ENCODE assay signal across 29 cellular contexts in the genomic region with DNA sequence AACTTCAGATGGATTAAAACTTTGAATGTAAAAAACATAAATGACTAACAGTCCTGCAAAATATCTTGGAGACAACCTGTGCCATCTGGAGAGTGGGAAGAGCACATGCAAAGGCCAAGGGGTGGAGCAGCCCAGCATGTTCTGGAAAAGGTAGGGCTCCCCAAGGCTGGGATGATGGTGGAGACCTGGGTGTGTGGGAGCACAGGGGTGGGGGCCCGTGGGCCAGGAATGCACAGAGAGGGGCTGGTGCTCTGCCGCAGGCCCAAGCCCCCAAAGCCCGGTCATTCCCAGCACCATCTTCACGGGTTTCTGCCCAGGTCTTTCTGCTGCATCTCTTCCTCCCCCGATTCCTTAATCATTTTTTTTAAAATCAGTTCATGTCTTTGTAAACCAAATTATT. TPM values are rescaled to one million over a fixed set of nuclear protein-coding genes. Genes with fewer than 3 reads are reported as not detected.
"Had no signal": no experiment of that assay in that cellular context is flagged by ENCODE, and none has a peak within 500 bp of the region (broad histone marks: within the 10 kb centered on the region; RNA-seq: fewer than 3 reads in every experiment).

No MANE protein-coding gene starts in this region.

- H3K4me1 Mint-ChIP-seq: activated B cell treated with CpG ODN at 0.5 μM for 24 hours; activated CD4-positive, alpha-beta T cell treated with anti-CD3 and anti-CD28 coated beads, Interleukin-2, amount 10 ng/mL, durations not matched to agents 24 days and 14 days; activated naive CD8-positive, alpha-beta T cell treated with anti-CD3 and anti-CD28 coated beads, Interleukin-2, amount 50 U/mL, for 24 hours had no signal

- H3K36me3 ChIP-seq: ascending aorta had no signal

- ATAC-seq: activated naive CD4-positive, alpha-beta T cell treated with anti-CD3 and anti-CD28 coated beads, Interleukin-2, amount 50 U/mL, for 72 hours; activated naive CD8-positive, alpha-beta T cell treated with anti-CD3 and anti-CD28 coated beads, Interleukin-2, amount 50 U/mL, for 24 hours; activated T-cell treated with anti-CD3 and anti-CD28 coated beads, Interleukin-2, amount 50 U/mL, for 4 hours; body of pancreas; Right ventricle myocardium inferior; T-cell had no signal

- H3K4me1 ChIP-seq: ascending aorta had no signal

- H3K27ac Mint-ChIP-seq: activated B cell treated with CpG ODN at 0.5 μM for 24 hours; activated CD4-positive, alpha-beta memory T cell treated with anti-CD3 and anti-CD28 coated beads for 36 hours; activated CD4-positive, alpha-beta T cell treated with anti-CD3 and anti-CD28 coated beads, Interleukin-2, amount 10 ng/mL, durations not matched to agents 24 days and 14 days; activated naive CD4-positive, alpha-beta T cell treated with anti-CD3 and anti-CD28 coated beads, Interleukin-2, amount 50 U/mL, for 72 hours; activated naive CD8-positive, alpha-beta T cell treated with anti-CD3 and anti-CD28 coated beads, Interleukin-2, amount 50 U/mL, for 24 hours; T-cell had no signal

- H3K27ac ChIP-seq: ascending aorta, body of pancreas, SK-N-MC had no signal

- H3K27me3 ChIP-seq: ascending aorta, body of pancreas had no signal

- H3K9me3 ChIP-seq: ascending aorta, body of pancreas had no signal

- H3K4me3 Mint-ChIP-seq: activated B cell treated with CpG ODN at 0.5 μM for 24 hours; activated CD4-positive, alpha-beta memory T cell treated with anti-CD3 and anti-CD28 coated beads for 36 hours; activated CD4-positive, alpha-beta T cell treated with anti-CD3 and anti-CD28 coated beads, Interleukin-2, amount 10 ng/mL, durations not matched to agents 24 days and 14 days; activated naive CD8-positive, alpha-beta T cell treated with anti-CD3 and anti-CD28 coated beads, Interleukin-2, amount 50 U/mL, for 24 hours; activated T-cell treated with anti-CD3 and anti-CD28 coated beads, Interleukin-2, amount 50 U/mL, for 4 hours; T-cell had no signal

- H3K36me3 Mint-ChIP-seq: activated CD4-positive, alpha-beta memory T cell treated with anti-CD3 and anti-CD28 coated beads for 36 hours; activated naive CD4-positive, alpha-beta T cell treated with anti-CD3 and anti-CD28 coated beads, Interleukin-2, amount 50 U/mL, for 72 hours; T-cell had no signal

- H3K4me3 ChIP-seq: ascending aorta, body of pancreas, SK-N-MC had no signal

- DNase-seq: activated B cell treated with CpG ODN at 0.5 μM for 24 hours; activated CD4-positive, alpha-beta memory T cell treated with anti-CD3 and anti-CD28 coated beads for 36 hours; activated CD4-positive, alpha-beta T cell treated with anti-CD3 and anti-CD28 coated beads for 1 hour; activated CD4-positive, alpha-beta T cell treated with anti-CD3 and anti-CD28 coated beads, Interleukin-2, amount 10 ng/mL, durations not matched to agents 24 days and 14 days; activated naive CD4-positive, alpha-beta T cell treated with Interleukin-2 at 50 U/mL for 16 hours; activated naive CD8-positive, alpha-beta T cell treated with anti-CD3 and anti-CD28 coated beads, Interleukin-2, amount 50 U/mL, for 24 hours; activated T-cell treated with anti-CD3 and anti-CD28 coated beads, Interleukin-2, amount 50 U/mL, for 4 hours; amniotic stem cell; central memory CD4-positive, alpha-beta T cell; NCI-H1092; NCI-H1694; NCI-H2029; NCI-H2107; NCI-H345; NCI-H510A; NCI-H526 treated with DMSO at 0.1 percent for 48 hours; NK-92 treated with Interleukin-12 subunit alpha and Interleukin-12 subunit beta, amount 100 ng/mL, for 24 hours; OCI-M1; T-cell; T-helper 2 cell; T1000 had no signal

- H3K9me3 Mint-ChIP-seq: activated B cell treated with CpG ODN at 0.5 μM for 24 hours; activated CD4-positive, alpha-beta memory T cell treated with anti-CD3 and anti-CD28 coated beads for 36 hours; activated CD4-positive, alpha-beta T cell treated with anti-CD3 and anti-CD28 coated beads, Interleukin-2, amount 10 ng/mL, durations not matched to agents 24 days and 14 days; activated naive CD4-positive, alpha-beta T cell treated with anti-CD3 and anti-CD28 coated beads, Interleukin-2, amount 50 U/mL, for 72 hours; activated naive CD8-positive, alpha-beta T cell treated with anti-CD3 and anti-CD28 coated beads, Interleukin-2, amount 50 U/mL, for 24 hours; activated T-cell treated with anti-CD3 and anti-CD28 coated beads, Interleukin-2, amount 50 U/mL, for 4 hours; T-cell had no signal

RNA-seq across cellular contexts. Expression of gene GATA2, which starts 9.7 kb away (rescaled TPM):
- total RNA-seq: activated B cell treated with CpG ODN at 0.5 μM for 24 hours; activated CD4-positive, alpha-beta memory T cell treated with anti-CD3 and anti-CD28 coated beads for 36 hours; activated CD4-positive, alpha-beta T cell treated with anti-CD3 and anti-CD28 coated beads, Interleukin-2, amount 10 ng/mL, durations not matched to agents 24 days and 14 days had no signal

RNA-seq across cellular contexts. Expression of gene DNAJB8, which starts 36.0 kb away (rescaled TPM):
- total RNA-seq: activated B cell treated with CpG ODN at 0.5 μM for 24 hours; activated CD4-positive, alpha-beta memory T cell treated with anti-CD3 and anti-CD28 coated beads for 36 hours; activated CD4-positive, alpha-beta T cell treated with anti-CD3 and anti-CD28 coated beads, Interleukin-2, amount 10 ng/mL, durations not matched to agents 24 days and 14 days; activated naive CD4-positive, alpha-beta T cell treated with anti-CD3 and anti-CD28 coated beads, Interleukin-2, amount 50 U/mL, for 72 hours; activated T-cell treated with anti-CD3 and anti-CD28 coated beads, Interleukin-2, amount 50 U/mL, for 4 hours; ascending aorta; body of pancreas; bronchial epithelial cell; LHCN-M2; M059J; Right ventricle myocardium inferior; T-cell had no signal
